1 cellular context compared by ENCODE assay signal in genomic region chr16:12067345-12067713, GRCh38.
A peak's percentile ranks its signal among the peaks of the same experiment; 100 is the strongest.
TF ChIP-seq lines count a peak whose summit lies in the region.
"Not testable (repeated sequence)": the region's sequence is repeated elsewhere in the genome, so short reads cannot be mapped to it uniquely, and the experiment has no call there.

No MANE protein-coding gene starts in this region.

TF ChIP-seq in HepG2, 621 proteins besides CTCF, POLR2A, EP300 and RAD21 (continued from another document):
- TF ChIP-seq ATF7 (IDR thresholded peaks at IDR 0.05), result peak; percentile 87
- not testable (repeated sequence) for TF ChIP-seq ATF7 (CRISPR knock-in tag; IDR thresholded peaks at IDR 0.05)
